ENCODE assay signal across 15 cellular contexts in the genomic region with DNA sequence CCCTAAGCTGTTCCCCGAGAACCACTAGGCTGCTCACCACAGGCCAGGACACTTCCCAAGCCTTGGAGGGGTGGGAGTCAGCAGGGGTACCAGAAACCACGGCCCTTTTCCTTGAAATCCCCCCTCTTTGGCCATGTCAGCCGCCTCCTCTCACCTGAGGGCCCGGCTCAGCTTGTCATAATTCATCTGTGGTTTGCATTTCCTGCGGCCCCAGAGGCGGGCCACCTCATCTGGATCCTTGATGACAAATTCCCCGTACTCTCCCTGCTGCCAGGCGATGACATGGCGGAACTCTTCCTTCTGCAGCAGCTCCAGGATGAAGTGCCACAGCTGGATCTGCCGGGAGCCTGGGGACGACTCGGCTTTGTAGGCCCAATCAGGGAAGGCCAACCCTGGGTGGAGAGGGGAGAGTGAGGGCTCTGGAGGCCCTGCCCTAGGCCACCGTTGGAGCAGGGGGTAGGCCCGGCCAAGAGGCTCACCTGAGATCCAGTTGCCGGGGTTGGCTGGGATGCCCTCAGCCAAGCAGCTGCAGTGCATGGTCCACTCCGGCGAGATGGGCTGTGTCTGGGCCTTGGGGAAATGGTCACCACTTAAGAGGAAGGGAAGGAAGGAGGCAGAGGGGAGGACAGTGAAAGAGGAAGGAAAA. TPM values are rescaled to one million over a fixed set of nuclear protein-coding genes. Genes with fewer than 3 reads are reported as not detected.
"Had no signal": no experiment of that assay in that cellular context is flagged by ENCODE, and none has a peak within 500 bp of the region (broad histone marks: within the 10 kb centered on the region; RNA-seq: fewer than 3 reads in every experiment).

No MANE protein-coding gene starts in this region.

RNA-seq across cellular contexts. Expression of gene ETV3L, which starts 0.5 kb away (rescaled TPM):
- total RNA-seq: chondrocyte; dermis microvascular lymphatic vessel endothelial cell; fibroblast of lung; gastrocnemius medialis; heart right ventricle; liver; mucosa of descending colon; naive thymus-derived CD8-positive, alpha-beta T cell; occipital lobe; psoas muscle; right lobe of liver; temporal lobe; upper lobe of left lung; vagina had no signal
- polyA plus RNA-seq: esophagus; fibroblast of lung; heart right ventricle; liver; naive thymus-derived CD8-positive, alpha-beta T cell; psoas muscle had no signal
